6 cellular contexts compared by ENCODE assay signal in the genomic region with DNA sequence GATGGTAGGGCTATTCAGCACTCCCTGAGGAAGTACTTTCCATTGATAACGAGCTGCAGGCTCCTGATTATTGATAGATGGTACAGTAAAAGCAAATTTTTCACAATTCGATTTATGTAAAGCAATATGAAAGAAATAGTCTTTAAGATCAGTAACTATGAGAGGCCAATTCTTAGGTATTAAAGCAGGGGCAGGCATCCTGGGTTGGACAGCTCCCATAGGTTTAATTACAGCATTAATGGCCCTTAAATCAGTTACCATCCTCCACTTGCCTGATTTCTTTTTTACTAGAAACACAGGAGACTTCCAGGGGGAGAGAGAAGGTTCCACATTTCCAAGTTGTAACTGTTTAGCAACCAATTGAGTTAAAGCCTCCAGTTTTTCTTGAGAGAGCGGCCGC. TPM values are rescaled to one million over a fixed set of nuclear protein-coding genes. Genes with fewer than 3 reads are reported as not detected.
DNase-seq lines count a peak whose midpoint lies in the region; ATAC-seq, FAIRE-seq and TF ChIP-seq lines count a peak whose summit lies in the region.
"Not testable (repeated sequence)": the region's sequence is repeated elsewhere in the genome, so short reads cannot be mapped to it uniquely, and the experiment has no call there.

No MANE protein-coding gene starts in this region.

- H3K4me2 ChIP-seq in GM23338, result not testable (repeated sequence)
- H3K4me2 ChIP-seq in hepatocyte, result peak overlapping the region; percentile 53
- peak overlapping the region; percentile 68 for H3K4me2 ChIP-seq in HepG2 (ENCODE audit: low read depth, low read length)

- not testable (repeated sequence) for H3K27ac ChIP-seq in GM23338 (ENCODE audit: low read depth)
- H3K27ac ChIP-seq in hepatocyte (peak overlapping the region; percentile 77), HepG2 (ENCODE audit: extremely low read length, insufficient read depth, low read length) (peak overlapping the region; percentile 77), small intestine (ENCODE audit: low read depth in 1 of 2, low read length in 1 of 2) (peak overlapping the region; percentile 34 to 64)

- not testable (repeated sequence) for H3K4me1 Mint-ChIP-seq in GM23338
- H3K4me1 Mint-ChIP-seq in nephron progenitor cell, result peaks cover 26% of the 10 kb centered on the region

- 92% methylated on average over 4 of the region's 4 CpGs for WGBS in hepatocyte (ENCODE audit: low lambda C conversion rate, missing lambda C conversion rate)
- 89% methylated on average over 4 of the region's 4 CpGs for WGBS in HepG2 (ENCODE audit: low lambda C conversion rate)
- WGBS in small intestine, 3 donors, result 53 to 80% (median 68%) methylated on average over 4 of the region's 4 CpGs

- H3K27me3 Mint-ChIP-seq in GM23338 (ENCODE audit: insufficient read depth, low read depth, poor library complexity); nephron progenitor cell (ENCODE audit: low read depth, poor library complexity): not testable (repeated sequence)

- not testable (repeated sequence) for H3K27me3 ChIP-seq in GM23338 (ENCODE audit: insufficient read depth); hepatocyte; HepG2 (ENCODE audit: control insufficient read depth in 1 of 2, insufficient read depth in 2 of 2, low read length in 2 of 2); small intestine (ENCODE audit: control insufficient read depth in 2 of 2, insufficient read depth in 2 of 2, low read length in 2 of 2)

- H4K20me1 ChIP-seq in GM23338 (replicated peaks; ENCODE audit: insufficient read depth); hepatocyte (ENCODE audit: insufficient read depth, poor library complexity, severe bottlenecking); HepG2 (ENCODE audit: insufficient read depth, low read length): not testable (repeated sequence)

- DNase-seq in GM23338 (ENCODE audit: low spot score); hepatocyte (ENCODE audit: low spot score); HepG2 (ENCODE audit: low spot score); nephron progenitor cell; small intestine: not testable (repeated sequence)
- DNase-seq in NCI-H146 treated with DMSO at 0.1 percent for 48 hours (lab: John Stamatoyannopoulos, UW; ENCODE audit: unreplicated experiment), result peak; percentile 32

- not testable (repeated sequence) for H2AFZ ChIP-seq in GM23338; hepatocyte; HepG2 (ENCODE audit: low read length)

- CTCF ChIA-PET in HepG2 (lab: Yijun Ruan, JAX; ENCODE audit: low intra/inter-chr PET ratio, low total read pairs), result not testable (repeated sequence)

- H3K4me1 ChIP-seq in GM23338 (ENCODE audit: insufficient read depth); small intestine (ENCODE audit: control insufficient read depth in 2 of 2, insufficient read depth in 1 of 2, low read depth in 1 of 2, low read length in 1 of 2): not testable (repeated sequence)
- H3K4me1 ChIP-seq in hepatocyte (ENCODE audit: insufficient read depth), result peaks cover 10% of the 10 kb centered on the region
- H3K4me1 ChIP-seq in HepG2 (ENCODE audit: insufficient read depth, low read length), result peaks cover 72% of the 10 kb centered on the region

- H3K36me3 ChIP-seq in GM23338 (ENCODE audit: insufficient read depth); hepatocyte (replicated peaks; ENCODE audit: insufficient read depth, low read depth); small intestine (ENCODE audit: control insufficient read depth in 2 of 2, insufficient read depth in 2 of 2, low read length in 2 of 2): not testable (repeated sequence)
- H3K36me3 ChIP-seq in HepG2 (replicated peaks in 1 of 2; ENCODE audit: control insufficient read depth in 1 of 2, insufficient read depth in 2 of 2, low read length in 2 of 2), result peaks cover 0 to 23% of the 10 kb centered on the region in 2 experiments; a peak in 4 of 5 replicates

- H3K79me2 ChIP-seq in GM23338 (replicated peaks; ENCODE audit: insufficient read depth), result not testable (repeated sequence)
- H3K79me2 ChIP-seq in hepatocyte (peaks cover 39% of the 10 kb centered on the region), HepG2 (ENCODE audit: insufficient read depth, low read length) (peaks cover 40% of the 10 kb centered on the region)

- ATAC-seq in GM23338, HepG2: not testable (repeated sequence)

- H3K36me3 Mint-ChIP-seq in GM23338 (ENCODE audit: low read depth) (peaks cover 33% of the 10 kb centered on the region), nephron progenitor cell (ENCODE audit: low read depth) (peaks cover 83% of the 10 kb centered on the region)

- H3K9me2 ChIP-seq in GM23338 (ENCODE audit: insufficient read depth); hepatocyte (replicated peaks; ENCODE audit: insufficient read depth): not testable (repeated sequence)

- not testable (repeated sequence) for TF ChIP-seq CTCF in GM23338 (conservative IDR thresholded peaks at IDR 0.05; ENCODE audit: low read depth in 2 of 2); hepatocyte (IDR thresholded peaks at IDR 0.05; ENCODE audit: poor library complexity); HepG2 (CRISPR knock-in tag; IDR thresholded peaks at IDR 0.05); nephron progenitor cell (IDR thresholded peaks at IDR 0.05)

- not testable (repeated sequence) for TF ChIP-seq RAD21 in HepG2 (CRISPR knock-in tag; IDR thresholded peaks at IDR 0.05)

- not testable (repeated sequence) for H3K4me3 Mint-ChIP-seq in GM23338, nephron progenitor cell

- BruUV-seq in HepG2 (replicated peaks; lab: Mats Ljungman, UMichigan), result not testable (repeated sequence)

- intact Hi-C loops in HepG2 (cut with micrococcal nuclease; ENCODE audit: unreplicated experiment), result loop anchor here (5.0 kb wide), 1 partner anchor 70 kb away; no protein-coding TSS in a partner anchor

- H3K9me3 Mint-ChIP-seq in GM23338, result peaks cover 18% of the 10 kb centered on the region
- H3K9me3 Mint-ChIP-seq in nephron progenitor cell, result peaks cover 46% of the 10 kb centered on the region

- in situ Hi-C loops in HepG2 (cut with HindIII; ENCODE audit: extremely low pct_ligation_motif_present, low pct_unique_long_range_greater_than_20kb), result not testable (repeated sequence)

- not testable (repeated sequence) for H3K27ac Mint-ChIP-seq in GM23338
- H3K27ac Mint-ChIP-seq in nephron progenitor cell, result peak overlapping the region; percentile 86

- not testable (repeated sequence) for H3K4me3 ChIP-seq in GM23338; hepatocyte; HepG2 (replicated peaks in 1 of 3; ENCODE audit: insufficient read depth in 1 of 3, low read depth in 2 of 3, low read length in 3 of 3)
- H3K4me3 ChIP-seq in small intestine (ENCODE audit: low read depth in 1 of 2, low read length in 2 of 2), result peak overlapping the region in 1 of 2 donors; percentile 50

- not testable (repeated sequence) for FAIRE-seq in HepG2 (lab: Jason Lieb, UNC); small intestine (lab: Jason Lieb, UNC)

- TF ChIP-seq POLR2A in HepG2 (IDR thresholded peaks at IDR 0.05; ENCODE audit: insufficient read depth in 1 of 2, low read depth in 2 of 2, low read length in 2 of 2), result not testable (repeated sequence)

- not testable (repeated sequence) for H3F3A ChIP-seq in GM23338 (replicated peaks; ENCODE audit: low read depth)

- not testable (repeated sequence) for H3K9me3 ChIP-seq in hepatocyte (ENCODE audit: low read depth); HepG2 (ENCODE audit: low read length); small intestine (ENCODE audit: control insufficient read depth, low read depth)

- POLR2A ChIA-PET in HepG2 (lab: Yijun Ruan, JAX), result interaction anchor here (2.9 kb wide), 1 partner anchor 20 kb away, joined by 10 read pairs; no protein-coding TSS in a partner anchor

- H3K9ac ChIP-seq in HepG2 (ENCODE audit: insufficient read depth, low read depth, low read length), result peak overlapping the region; percentile 46; the same call in 1 of the 2 replicates

- not testable (repeated sequence) for TF ChIP-seq EP300 in HepG2 (IDR thresholded peaks at IDR 0.05; ENCODE audit: low read depth in 2 of 2, low read length in 2 of 2); HepG2 (CRISPR knock-in tag; IDR thresholded peaks at IDR 0.05; ENCODE audit: borderline replicate concordance)

RNA-seq across cellular contexts. Expression of gene TULP4, which starts 10.1 kb away (rescaled TPM):
- total RNA-seq in GM23338 (2014; rRNA removed; shearing (Covaris generic)), result 46.6 and 50.2 TPM in 2 replicates
- polyA plus RNA-seq in GM23338 (2016; fragmentation: Nextera tagmentation; extraction: Ambion mirVana) (29.6 and 31.2 TPM in 2 replicates), hepatocyte (30.1 and 32.8 TPM in 2 replicates), HepG2 (2011; rRNA removed) (19.1 and 21.1 TPM in 2 replicates), small intestine (10 to 100 TPM in 1 of 3 donors, 1 to 10 TPM in 2; 7.2 to 12.3 (median 9.2) TPM)
- total RNA-seq in hepatocyte (129 and 132 TPM in 2 replicates), HepG2 (2016; rRNA removed; fragmentation: Illumina TruSeq; extraction: Trizol) (122 and 143 TPM in 2 replicates)
- total RNA-seq in HepG2 (2016; cell fraction: cytosol; rRNA removed; fragmentation: Illumina TruSeq; extraction: Trizol; ENCODE audit: low read depth), result 244 and 275 TPM in 2 replicates
- 121 and 124 TPM in 2 replicates for total RNA-seq in HepG2 (2016; cell fraction: insoluble cytoplasmic fraction; rRNA removed; fragmentation: Illumina TruSeq; extraction: Trizol)
- total RNA-seq in HepG2 (2016; cell fraction: membrane; rRNA removed; fragmentation: Illumina TruSeq; extraction: Trizol), result 358 and 486 TPM in 2 replicates
- 96.8 and 105 TPM in 2 replicates for total RNA-seq in HepG2 (2016; cell fraction: nucleus; rRNA removed; fragmentation: Illumina TruSeq; extraction: Trizol)
- polyA plus RNA-seq in HepG2 (2011; cell fraction: cytosol; rRNA removed), result 9.7 and 14.3 TPM in 2 replicates
- 37.4 and 38.9 TPM in 2 replicates for polyA plus RNA-seq in HepG2 (2011; cell fraction: nucleus; rRNA removed)
- polyA plus RNA-seq in HepG2 (2012), result 13.6 and 14.1 TPM in 2 replicates
- polyA plus RNA-seq in HepG2 (2016; cell fraction: cytosol; fragmentation: Illumina TruSeq; extraction: Trizol; ENCODE audit: low read depth), result 1.3 and 1.7 TPM in 2 replicates
- 8.7 and 9.3 TPM in 2 replicates for polyA plus RNA-seq in HepG2 (2016; cell fraction: insoluble cytoplasmic fraction; fragmentation: Illumina TruSeq; extraction: Trizol; ENCODE audit: low read depth)
- polyA plus RNA-seq in HepG2 (2016; cell fraction: membrane; fragmentation: Illumina TruSeq; extraction: Trizol; ENCODE audit: low read depth), result 2.5 and 3.1 TPM in 2 replicates
- 17.9 and 19.4 TPM in 2 replicates for polyA plus RNA-seq in HepG2 (2016; cell fraction: nucleus; fragmentation: Illumina TruSeq; extraction: Trizol; ENCODE audit: insufficient read depth, low read depth)
- polyA minus RNA-seq in HepG2 (2011; rRNA and poly(A)+ RNA removed; ENCODE audit: low replicate concordance), result 41.3 and 139 TPM in 2 replicates
- polyA minus RNA-seq in HepG2 (2011; cell fraction: cytosol; rRNA and poly(A)+ RNA removed), result 105 and 136 TPM in 2 replicates
- polyA minus RNA-seq in HepG2 (2011; cell fraction: nucleus; rRNA and poly(A)+ RNA removed), result 153 and 181 TPM in 2 replicates
